ENCODE assay signal across 1 cellular context in the genomic region with DNA sequence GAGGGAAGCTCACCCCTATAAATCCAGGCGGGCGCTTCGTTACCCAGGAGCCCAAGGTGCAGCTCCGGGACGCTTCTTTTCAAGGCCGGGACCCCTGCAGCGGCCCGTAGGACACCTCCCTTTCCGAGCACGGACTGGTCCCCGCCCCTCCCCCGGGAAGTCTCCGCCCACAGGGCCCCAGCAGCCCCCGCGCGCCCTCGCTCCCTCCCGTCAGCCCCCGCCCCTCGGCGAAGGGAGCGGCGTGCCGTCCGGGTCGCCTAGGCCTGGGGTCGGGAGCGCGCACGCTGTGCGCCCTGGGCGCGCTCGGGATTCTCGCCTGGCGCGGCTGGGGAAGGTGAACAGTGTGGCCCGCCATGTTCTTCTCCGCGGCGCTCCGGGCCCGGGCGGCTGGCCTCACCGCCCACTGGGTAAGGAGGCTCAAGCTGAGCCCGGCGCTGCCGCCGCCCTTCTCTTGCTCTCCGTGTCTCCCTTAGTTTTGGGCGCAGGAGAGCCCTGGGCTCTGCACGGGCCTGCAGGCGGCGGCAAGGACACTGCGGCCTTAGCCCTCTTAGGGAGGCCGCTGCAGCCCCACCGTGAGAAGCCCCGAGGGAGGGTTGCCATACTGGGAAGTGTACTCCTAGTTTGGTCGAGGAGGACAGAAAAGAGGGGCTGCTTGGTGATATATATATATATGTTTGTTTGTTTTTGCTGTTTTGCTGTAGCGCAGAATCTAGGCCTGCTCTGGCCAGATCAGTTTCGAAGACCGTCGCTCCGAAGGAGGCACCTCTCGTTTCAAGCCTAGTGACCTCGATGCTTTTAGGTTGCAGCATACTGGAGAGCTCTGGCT.
A peak's percentile ranks its signal among the peaks of the same experiment; 100 is the strongest.
TF ChIP-seq lines count a peak whose summit lies in the region.

A gene (plus strand): TSS at position 309 of the 826 bp plus-strand sequence. CDS start 45 bp downstream, at position 354.

TF ChIP-seq in HepG2, 621 proteins besides CTCF, POLR2A, EP300 and RAD21 (continued from another document and continues in another):
- TF ChIP-seq, protein P1, sequence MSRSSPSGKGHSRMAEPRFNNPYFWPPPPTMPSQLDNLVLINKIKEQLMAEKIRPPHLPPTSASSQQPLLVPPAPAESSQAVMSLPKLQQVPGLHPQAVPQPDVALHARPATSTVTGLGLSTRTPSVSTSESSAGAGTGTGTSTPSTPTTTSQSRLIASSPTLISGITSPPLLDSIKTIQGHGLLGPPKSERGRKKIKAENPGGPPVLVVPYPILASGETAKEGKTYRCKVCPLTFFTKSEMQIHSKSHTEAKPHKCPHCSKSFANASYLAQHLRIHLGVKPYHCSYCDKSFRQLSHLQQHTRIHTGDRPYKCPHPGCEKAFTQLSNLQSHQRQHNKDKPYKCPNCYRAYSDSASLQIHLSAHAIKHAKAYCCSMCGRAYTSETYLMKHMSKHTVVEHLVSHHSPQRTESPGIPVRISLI (CRISPR knock-in tag; IDR thresholded peaks at IDR 0.05; ENCODE audit: borderline replicate concordance), result peak; percentile 23; the same call in 1 of the 2 replicates
- TF ChIP-seq ZMYM3 (CRISPR knock-in tag; IDR thresholded peaks at IDR 0.05) (peak; percentile 18; the same call in 1 of the 2 replicates), NR1H2 (CRISPR knock-in tag; IDR thresholded peaks at IDR 0.05; ENCODE audit: borderline replicate concordance, low read depth) (0 out of 2 replicates have a peak, but pooled peaks have one; percentile 71), ZBTB3 (CRISPR knock-in tag; IDR thresholded peaks at IDR 0.05; ENCODE audit: borderline replicate concordance, low read depth) (no peak), ZNF326 (CRISPR knock-in tag; IDR thresholded peaks at IDR 0.05; ENCODE audit: borderline replicate concordance) (no peak), ZNF773 (CRISPR knock-in tag; IDR thresholded peaks at IDR 0.05; ENCODE audit: borderline replicate concordance) (peak; percentile 72; the same call in 1 of the 2 replicates), HNF4G (IDR thresholded peaks at IDR 0.05; ENCODE audit: borderline replicate concordance, low read depth, low read length) (no peak), HNF4G (CRISPR knock-in tag; IDR thresholded peaks at IDR 0.05; ENCODE audit: borderline replicate concordance, low read depth) (no peak), JARID2 (CRISPR knock-in tag; IDR thresholded peaks at IDR 0.05; ENCODE audit: insufficient replicate concordance) (no peak), FOSL2 (CRISPR knock-in tag; IDR thresholded peaks at IDR 0.05) (peak; percentile 22; the same call in 1 of the 2 replicates), ZFY (CRISPR knock-in tag; IDR thresholded peaks at IDR 0.05) (peak; percentile 98), HNRNPL (IDR thresholded peaks at IDR 0.05; ENCODE audit: low read depth, low read length) (no peak), MAF1 (CRISPR knock-in tag; IDR thresholded peaks at IDR 0.05; ENCODE audit: borderline replicate concordance) (no peak), EED (CRISPR knock-in tag; IDR thresholded peaks at IDR 0.05) (no peak), FOXK1 (CRISPR knock-in tag; IDR thresholded peaks at IDR 0.05; ENCODE audit: borderline replicate concordance, low read depth) (peak; percentile 28; the same call in 1 of the 2 replicates), MEIS1 (CRISPR knock-in tag; IDR thresholded peaks at IDR 0.05; ENCODE audit: borderline replicate concordance) (peak; percentile 76), ZSCAN29 (CRISPR knock-in tag; conservative IDR thresholded peaks at IDR 0.05) (no peak), ZNF274 (CRISPR knock-in tag; IDR thresholded peaks at IDR 0.05) (peak; percentile 32; the same call in 1 of the 2 replicates), NRL (CRISPR knock-in tag; IDR thresholded peaks at IDR 0.05; ENCODE audit: borderline replicate concordance) (peak; percentile 87), TBL1XR1 (IDR thresholded peaks at IDR 0.05; ENCODE audit: borderline replicate concordance, low read length, partially characterized antibody) (peak; percentile 50), ZSCAN25 (CRISPR knock-in tag; IDR thresholded peaks at IDR 0.05) (no peak), TOE1 (CRISPR knock-in tag; IDR thresholded peaks at IDR 0.05) (no peak), ZNF766 (CRISPR knock-in tag; IDR thresholded peaks at IDR 0.05; ENCODE audit: borderline replicate concordance) (no peak), ZNF33B (CRISPR knock-in tag; IDR thresholded peaks at IDR 0.05) (no peak), ZFAT (CRISPR knock-in tag; conservative IDR thresholded peaks at IDR 0.05) (no peak; the same call in 1 of the 2 replicates), ZNF24 (IDR thresholded peaks at IDR 0.05) (no peak), ZNF207 (IDR thresholded peaks at IDR 0.05; ENCODE audit: borderline replicate concordance) (no peak), ZNF724P (CRISPR knock-in tag; IDR thresholded peaks at IDR 0.05; ENCODE audit: borderline replicate concordance) (no peak), CBX2 (IDR thresholded peaks at IDR 0.05; ENCODE audit: low read depth, low read length) (no peak), CBX2 (CRISPR knock-in tag; IDR thresholded peaks at IDR 0.05; ENCODE audit: low read depth) (no peak), ZMAT3 (CRISPR knock-in tag; conservative IDR thresholded peaks at IDR 0.05) (no peak; the same call in 1 of the 2 replicates), PHF8 (CRISPR knock-in tag; IDR thresholded peaks at IDR 0.05) (peak; percentile 97), IRF2 (CRISPR knock-in tag; IDR thresholded peaks at IDR 0.05) (peak; percentile 67; the same call in 1 of the 2 replicates), ZNF550 (CRISPR knock-in tag; IDR thresholded peaks at IDR 0.05; ENCODE audit: borderline replicate concordance) (no peak), POGZ (CRISPR knock-in tag; IDR thresholded peaks at IDR 0.05) (peak; percentile 51; the same call in 1 of the 2 replicates)
- TF ChIP-seq, protein P2, sequence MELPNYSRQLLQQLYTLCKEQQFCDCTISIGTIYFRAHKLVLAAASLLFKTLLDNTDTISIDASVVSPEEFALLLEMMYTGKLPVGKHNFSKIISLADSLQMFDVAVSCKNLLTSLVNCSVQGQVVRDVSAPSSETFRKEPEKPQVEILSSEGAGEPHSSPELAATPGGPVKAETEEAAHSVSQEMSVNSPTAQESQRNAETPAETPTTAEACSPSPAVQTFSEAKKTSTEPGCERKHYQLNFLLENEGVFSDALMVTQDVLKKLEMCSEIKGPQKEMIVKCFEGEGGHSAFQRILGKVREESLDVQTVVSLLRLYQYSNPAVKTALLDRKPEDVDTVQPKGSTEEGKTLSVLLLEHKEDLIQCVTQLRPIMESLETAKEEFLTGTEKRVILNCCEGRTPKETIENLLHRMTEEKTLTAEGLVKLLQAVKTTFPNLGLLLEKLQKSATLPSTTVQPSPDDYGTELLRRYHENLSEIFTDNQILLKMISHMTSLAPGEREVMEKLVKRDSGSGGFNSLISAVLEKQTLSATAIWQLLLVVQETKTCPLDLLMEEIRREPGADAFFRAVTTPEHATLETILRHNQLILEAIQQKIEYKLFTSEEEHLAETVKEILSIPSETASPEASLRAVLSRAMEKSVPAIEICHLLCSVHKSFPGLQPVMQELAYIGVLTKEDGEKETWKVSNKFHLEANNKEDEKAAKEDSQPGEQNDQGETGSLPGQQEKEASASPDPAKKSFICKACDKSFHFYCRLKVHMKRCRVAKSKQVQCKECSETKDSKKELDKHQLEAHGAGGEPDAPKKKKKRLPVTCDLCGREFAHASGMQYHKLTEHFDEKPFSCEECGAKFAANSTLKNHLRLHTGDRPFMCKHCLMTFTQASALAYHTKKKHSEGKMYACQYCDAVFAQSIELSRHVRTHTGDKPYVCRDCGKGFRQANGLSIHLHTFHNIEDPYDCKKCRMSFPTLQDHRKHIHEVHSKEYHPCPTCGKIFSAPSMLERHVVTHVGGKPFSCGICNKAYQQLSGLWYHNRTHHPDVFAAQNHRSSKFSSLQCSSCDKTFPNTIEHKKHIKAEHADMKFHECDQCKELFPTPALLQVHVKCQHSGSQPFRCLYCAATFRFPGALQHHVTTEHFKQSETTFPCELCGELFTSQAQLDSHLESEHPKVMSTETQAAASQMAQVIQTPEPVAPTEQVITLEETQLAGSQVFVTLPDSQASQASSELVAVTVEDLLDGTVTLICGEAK (IDR thresholded peaks at IDR 0.05), result no peak
- TF ChIP-seq, protein P2 (CRISPR knock-in tag; IDR thresholded peaks at IDR 0.05), result 0 out of 2 replicates have a peak, but pooled peaks have one; percentile 63
- TF ChIP-seq, protein P3, sequence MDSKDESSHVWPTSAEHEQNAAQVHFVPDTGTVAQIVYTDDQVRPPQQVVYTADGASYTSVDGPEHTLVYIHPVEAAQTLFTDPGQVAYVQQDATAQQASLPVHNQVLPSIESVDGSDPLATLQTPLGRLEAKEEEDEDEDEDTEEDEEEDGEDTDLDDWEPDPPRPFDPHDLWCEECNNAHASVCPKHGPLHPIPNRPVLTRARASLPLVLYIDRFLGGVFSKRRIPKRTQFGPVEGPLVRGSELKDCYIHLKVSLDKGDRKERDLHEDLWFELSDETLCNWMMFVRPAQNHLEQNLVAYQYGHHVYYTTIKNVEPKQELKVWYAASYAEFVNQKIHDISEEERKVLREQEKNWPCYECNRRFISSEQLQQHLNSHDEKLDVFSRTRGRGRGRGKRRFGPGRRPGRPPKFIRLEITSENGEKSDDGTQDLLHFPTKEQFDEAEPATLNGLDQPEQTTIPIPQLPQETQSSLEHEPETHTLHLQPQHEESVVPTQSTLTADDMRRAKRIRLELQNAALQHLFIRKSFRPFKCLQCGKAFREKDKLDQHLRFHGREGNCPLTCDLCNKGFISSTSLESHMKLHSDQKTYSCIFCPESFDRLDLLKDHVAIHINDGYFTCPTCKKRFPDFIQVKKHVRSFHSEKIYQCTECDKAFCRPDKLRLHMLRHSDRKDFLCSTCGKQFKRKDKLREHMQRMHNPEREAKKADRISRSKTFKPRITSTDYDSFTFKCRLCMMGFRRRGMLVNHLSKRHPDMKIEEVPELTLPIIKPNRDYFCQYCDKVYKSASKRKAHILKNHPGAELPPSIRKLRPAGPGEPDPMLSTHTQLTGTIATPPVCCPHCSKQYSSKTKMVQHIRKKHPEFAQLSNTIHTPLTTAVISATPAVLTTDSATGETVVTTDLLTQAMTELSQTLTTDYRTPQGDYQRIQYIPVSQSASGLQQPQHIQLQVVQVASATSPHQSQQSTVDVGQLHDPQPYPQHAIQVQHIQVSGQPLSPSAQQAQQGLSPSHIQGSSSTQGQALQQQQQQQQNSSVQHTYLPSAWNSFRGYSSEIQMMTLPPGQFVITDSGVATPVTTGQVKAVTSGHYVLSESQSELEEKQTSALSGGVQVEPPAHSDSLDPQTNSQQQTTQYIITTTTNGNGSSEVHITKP (CRISPR knock-in tag; IDR thresholded peaks at IDR 0.05; ENCODE audit: low read depth), result peak; percentile 82
- TF ChIP-seq, protein P4, sequence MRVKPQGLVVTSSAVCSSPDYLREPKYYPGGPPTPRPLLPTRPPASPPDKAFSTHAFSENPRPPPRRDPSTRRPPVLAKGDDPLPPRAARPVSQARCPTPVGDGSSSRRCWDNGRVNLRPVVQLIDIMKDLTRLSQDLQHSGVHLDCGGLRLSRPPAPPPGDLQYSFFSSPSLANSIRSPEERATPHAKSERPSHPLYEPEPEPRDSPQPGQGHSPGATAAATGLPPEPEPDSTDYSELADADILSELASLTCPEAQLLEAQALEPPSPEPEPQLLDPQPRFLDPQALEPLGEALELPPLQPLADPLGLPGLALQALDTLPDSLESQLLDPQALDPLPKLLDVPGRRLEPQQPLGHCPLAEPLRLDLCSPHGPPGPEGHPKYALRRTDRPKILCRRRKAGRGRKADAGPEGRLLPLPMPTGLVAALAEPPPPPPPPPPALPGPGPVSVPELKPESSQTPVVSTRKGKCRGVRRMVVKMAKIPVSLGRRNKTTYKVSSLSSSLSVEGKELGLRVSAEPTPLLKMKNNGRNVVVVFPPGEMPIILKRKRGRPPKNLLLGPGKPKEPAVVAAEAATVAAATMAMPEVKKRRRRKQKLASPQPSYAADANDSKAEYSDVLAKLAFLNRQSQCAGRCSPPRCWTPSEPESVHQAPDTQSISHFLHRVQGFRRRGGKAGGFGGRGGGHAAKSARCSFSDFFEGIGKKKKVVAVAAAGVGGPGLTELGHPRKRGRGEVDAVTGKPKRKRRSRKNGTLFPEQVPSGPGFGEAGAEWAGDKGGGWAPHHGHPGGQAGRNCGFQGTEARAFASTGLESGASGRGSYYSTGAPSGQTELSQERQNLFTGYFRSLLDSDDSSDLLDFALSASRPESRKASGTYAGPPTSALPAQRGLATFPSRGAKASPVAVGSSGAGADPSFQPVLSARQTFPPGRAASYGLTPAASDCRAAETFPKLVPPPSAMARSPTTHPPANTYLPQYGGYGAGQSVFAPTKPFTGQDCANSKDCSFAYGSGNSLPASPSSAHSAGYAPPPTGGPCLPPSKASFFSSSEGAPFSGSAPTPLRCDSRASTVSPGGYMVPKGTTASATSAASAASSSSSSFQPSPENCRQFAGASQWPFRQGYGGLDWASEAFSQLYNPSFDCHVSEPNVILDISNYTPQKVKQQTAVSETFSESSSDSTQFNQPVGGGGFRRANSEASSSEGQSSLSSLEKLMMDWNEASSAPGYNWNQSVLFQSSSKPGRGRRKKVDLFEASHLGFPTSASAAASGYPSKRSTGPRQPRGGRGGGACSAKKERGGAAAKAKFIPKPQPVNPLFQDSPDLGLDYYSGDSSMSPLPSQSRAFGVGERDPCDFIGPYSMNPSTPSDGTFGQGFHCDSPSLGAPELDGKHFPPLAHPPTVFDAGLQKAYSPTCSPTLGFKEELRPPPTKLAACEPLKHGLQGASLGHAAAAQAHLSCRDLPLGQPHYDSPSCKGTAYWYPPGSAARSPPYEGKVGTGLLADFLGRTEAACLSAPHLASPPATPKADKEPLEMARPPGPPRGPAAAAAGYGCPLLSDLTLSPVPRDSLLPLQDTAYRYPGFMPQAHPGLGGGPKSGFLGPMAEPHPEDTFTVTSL (CRISPR knock-in tag; IDR thresholded peaks at IDR 0.05; ENCODE audit: borderline replicate concordance), result no peak; the same call in 1 of the 2 replicates
